Comparison of ENCODE assay signal across 18 cellular contexts in genomic region chr1:223837206-223837605, GRCh38. TPM values are rescaled to one million over a fixed set of nuclear protein-coding genes. Genes with fewer than 3 reads are reported as not detected.
DNase-seq lines count a peak whose midpoint lies in the region; ATAC-seq and TF ChIP-seq lines count a peak whose summit lies in the region.
"Had no signal": no experiment of that assay in that cellular context is flagged by ENCODE, and none has a peak within 500 bp of the region (broad histone marks: within the 10 kb centered on the region; RNA-seq: fewer than 3 reads in every experiment).

No MANE protein-coding gene starts in this region.

- CTCF ChIA-PET in HEK293 (lab: Yijun Ruan, JAX) = interaction anchor here (0.7 to 2.8 kb wide), 3 partner anchors 8 to 26 kb away, joined by 3 to 13 read pairs (median 4); partner anchors contain the start of gene TP53BP2
- CTCF ChIA-PET in PC-3 (lab: Charles Lee) = interaction anchor here (0.6 kb wide), 1 partner anchor 26 kb away, joined by 3 read pairs; no protein-coding TSS in a partner anchor

- H3K27me3 ChIP-seq in PC-3 (ENCODE audit: low read length) (no peaks in the 10 kb centered on the region), esophagus squamous epithelium (no peaks in the 10 kb centered on the region), psoas muscle (ENCODE audit: insufficient read depth in 3 of 3, low read length in 2 of 3) (no peaks in the 10 kb centered on the region)
- H3K27me3 ChIP-seq: SJCRH30 had no signal

- intact Hi-C loops in PC-3 (cut with micrococcal nuclease) (no loop called here), esophagus squamous epithelium (cut with DNase I) (no loop called here), psoas muscle (cut with DNase I) (no loop called here)

- H4K20me1 ChIP-seq in PC-3 (ENCODE audit: low read length) = peaks cover 23% of the 10 kb centered on the region

- H3K9me2 ChIP-seq in PC-3 (replicated peaks; ENCODE audit: low read length) = no peaks in the 10 kb centered on the region

- H3K4me1 Mint-ChIP-seq in activated T-cell treated with anti-CD3 and anti-CD28 coated beads, Interleukin-2, amount 50 U/mL, for 4 hours (ENCODE audit: low read depth) = peaks cover 30% of the 10 kb centered on the region

- ATAC-seq in PC-3 (peak; percentile 21), psoas muscle (peak; percentile 41 to 63 (median 53)), left lobe of liver (no peak)
- ATAC-seq in activated T-cell treated with anti-CD3 and anti-CD28 coated beads, Interleukin-2, amount 50 U/mL, for 4 hours = no peak
- ATAC-seq: CD8-positive, alpha-beta T cell; lower lobe of right lung had no signal

- no peak overlapping the region for H3K4me2 ChIP-seq in PC-3 (ENCODE audit: low read length)

- H3K4me1 ChIP-seq in HEK293 (ENCODE audit: control insufficient read depth, insufficient read depth, low read length) = peaks cover 50% of the 10 kb centered on the region
- H3K4me1 ChIP-seq in PC-3 (ENCODE audit: insufficient read depth, low read length) = peaks cover 48% of the 10 kb centered on the region
- peaks cover 20 to 88% (median 28%) of the 10 kb centered on the region in 3 donors for H3K4me1 ChIP-seq in esophagus squamous epithelium
- H3K4me1 ChIP-seq in psoas muscle = peaks cover 73% of the 10 kb centered on the region

- H3F3A ChIP-seq in PC-3 (ENCODE audit: low read length, unreplicated experiment) = peaks cover 2% of the 10 kb centered on the region

- H3K9me3 Mint-ChIP-seq in activated T-cell treated with anti-CD3 and anti-CD28 coated beads, Interleukin-2, amount 50 U/mL, for 4 hours = no peaks in the 10 kb centered on the region
- H3K9me3 Mint-ChIP-seq: activated B cell treated with CpG ODN at 0.5 μM for 24 hours; CD8-positive, alpha-beta T cell; neural crest cell had no signal

- H3K9me3 ChIP-seq in HEK293 (ENCODE audit: control insufficient read depth, insufficient read depth, low read depth, low read length) (no peaks in the 10 kb centered on the region), PC-3 (ENCODE audit: low read length) (no peaks in the 10 kb centered on the region), esophagus squamous epithelium (no peaks in the 10 kb centered on the region), psoas muscle (no peaks in the 10 kb centered on the region)
- H3K9me3 ChIP-seq: lower lobe of right lung, SJCRH30 had no signal

- no peak for DNase-seq in PC-3
- DNase-seq in esophagus squamous epithelium (lab: John Stamatoyannopoulos, UW) = no peak
- no peak for DNase-seq in psoas muscle
- no peak for DNase-seq in left lobe of liver (ENCODE audit: low spot score)
- no peak for DNase-seq in NK-92 (lab: John Stamatoyannopoulos, UW; ENCODE audit: unreplicated experiment)
- no peak for DNase-seq in NCI-H446 (lab: John Stamatoyannopoulos, UW)
- no peak for DNase-seq in activated T-cell treated with anti-CD3 and anti-CD28 coated beads, Interleukin-2, amount 50 U/mL, for 4 hours
- DNase-seq: activated B cell treated with CpG ODN at 0.5 μM for 24 hours; activated naive CD4-positive, alpha-beta T cell treated with anti-CD3 and anti-CD28 coated beads, Interleukin-2, amount 50 U/mL, for 16 hours; caudate nucleus; CD8-positive, alpha-beta T cell; lower lobe of right lung; NCI-H526 treated with DMSO at 0.1 percent for 48 hours; SJCRH30 had no signal

- no peak overlapping the region for H3K9ac ChIP-seq in PC-3 (ENCODE audit: low read length)

- no peaks in the 10 kb centered on the region for H3K36me3 Mint-ChIP-seq in activated T-cell treated with anti-CD3 and anti-CD28 coated beads, Interleukin-2, amount 50 U/mL, for 4 hours (ENCODE audit: insufficient read depth)
- H3K36me3 Mint-ChIP-seq: CD8-positive, alpha-beta T cell had no signal

- H3K79me2 ChIP-seq in PC-3 (ENCODE audit: low read length) = peaks cover 100% of the 10 kb centered on the region

- POLR2A ChIA-PET in HEK293 (lab: Yijun Ruan, JAX) = interaction anchor here (1.3 to 3.5 kb wide), 2 partner anchors 9 to 13 kb away, joined by 6 to 18 read pairs; partner anchors contain the start of gene TP53BP2
- POLR2A ChIA-PET in PC-3 (lab: Charles Lee; ENCODE audit: unreplicated experiment) = no interaction called here

- WGBS in esophagus squamous epithelium, 2 donors = 50 to 63% methylated on average over 1 of the region's 1 CpG
- WGBS in psoas muscle, 3 donors = 37 to 62% (median 52%) methylated on average over 1 of the region's 1 CpG

- TF ChIP-seq CTCF in HEK293 (tag by site-specific recombination; IDR thresholded peaks at IDR 0.05) (no peak), PC-3 (conservative IDR thresholded peaks at IDR 0.05; ENCODE audit: low read depth, low read length) (no peak), esophagus squamous epithelium (IDR thresholded peaks at IDR 0.05) (no peak), psoas muscle (IDR thresholded peaks at IDR 0.05) (no peak)

- no peaks in the 10 kb centered on the region for H3K27me3 Mint-ChIP-seq in activated T-cell treated with anti-CD3 and anti-CD28 coated beads, Interleukin-2, amount 50 U/mL, for 4 hours (ENCODE audit: low read depth)
- H3K27me3 Mint-ChIP-seq: activated B cell treated with CpG ODN at 0.5 μM for 24 hours had no signal

- H3K4me3 ChIP-seq in HEK293 (ENCODE audit: low read depth, low read length) (no peak overlapping the region), PC-3 (ENCODE audit: low read length) (no peak overlapping the region), esophagus squamous epithelium (no peak overlapping the region), psoas muscle (no peak overlapping the region)
- H3K4me3 ChIP-seq: lower lobe of right lung, SJCRH30, skin epidermis had no signal

- no peak overlapping the region for H3K4me3 Mint-ChIP-seq in activated T-cell treated with anti-CD3 and anti-CD28 coated beads, Interleukin-2, amount 50 U/mL, for 4 hours
- H3K4me3 Mint-ChIP-seq: activated B cell treated with CpG ODN at 0.5 μM for 24 hours; CD8-positive, alpha-beta T cell; neural crest cell had no signal

- no peak overlapping the region for H2AFZ ChIP-seq in PC-3 (ENCODE audit: low read length)

- no TSS peak for BruUV-seq in PC-3 (replicated peaks; lab: Mats Ljungman, UMichigan)

- TF ChIP-seq POLR2A in esophagus squamous epithelium (IDR thresholded peaks at IDR 0.05) = no peak

- H3K36me3 ChIP-seq in HEK293 (ENCODE audit: control insufficient read depth in 2 of 2, insufficient read depth in 1 of 2, low read length in 2 of 2) (no peaks in the 10 kb centered on the region; a peak in 1 of 3 replicates), PC-3 (ENCODE audit: low read depth, low read length) (no peaks in the 10 kb centered on the region), esophagus squamous epithelium (no peaks in the 10 kb centered on the region), psoas muscle (ENCODE audit: insufficient read depth in 1 of 2, low read depth in 1 of 2) (no peaks in the 10 kb centered on the region)
- H3K36me3 ChIP-seq: lower lobe of right lung, SJCRH30 had no signal

- 0 out of 2 replicates have a peak overlapping the region, but pooled peaks have one; percentile 16 for H3K27ac ChIP-seq in HEK293 (ENCODE audit: extremely low read depth, low read depth, low read length)
- no peak overlapping the region for H3K27ac ChIP-seq in PC-3 (ENCODE audit: low read length)
- H3K27ac ChIP-seq in esophagus squamous epithelium = peak overlapping the region in 3 of 4 donors; percentile 5 to 32 (median 31)
- H3K27ac ChIP-seq in psoas muscle = peak overlapping the region; percentile 81
- H3K27ac ChIP-seq: epithelial cell of prostate, lower lobe of right lung, SJCRH30, skin epidermis had no signal

TF ChIP-seq in HEK293, 187 proteins besides CTCF, POLR2A, EP300 and RAD21 (continues in another document):
- no peak for TF ChIP-seq ZNF521 (tag by site-specific recombination; IDR thresholded peaks at IDR 0.05)
- no peak for TF ChIP-seq ZNF157 (tag by site-specific recombination; IDR thresholded peaks at IDR 0.05)
- TF ChIP-seq ZNF48 (tag by site-specific recombination; IDR thresholded peaks at IDR 0.05) = no peak
- TF ChIP-seq ZNF768 (tag by site-specific recombination; IDR thresholded peaks at IDR 0.05) = no peak
- no peak for TF ChIP-seq ATF2 (tag by site-specific recombination; IDR thresholded peaks at IDR 0.05; ENCODE audit: low read depth)
- peak; percentile 79; the same call in 1 of the 2 replicates for TF ChIP-seq ZNF561 (tag by site-specific recombination; IDR thresholded peaks at IDR 0.05; ENCODE audit: borderline replicate concordance)

RNA-seq across cellular contexts. Expression of gene TP53BP2, which starts 8.5 kb away (rescaled TPM):
- total RNA-seq in PC-3 (2014; rRNA removed) (24.6 and 32.0 TPM in 2 replicates), esophagus squamous epithelium (10 to 100 TPM; 16.4 to 33.2 (median 29.2) TPM), psoas muscle (10 to 100 TPM; 17.1 to 34.0 (median 25.8) TPM), left lobe of liver (11.6 TPM)
- 10 to 100 TPM; 10.6 to 15.1 (median 13.9) TPM for polyA plus RNA-seq in psoas muscle
- total RNA-seq in activated T-cell treated with anti-CD3 and anti-CD28 coated beads, Interleukin-2, amount 50 U/mL, for 4 hours = 10 to 100 TPM; 60.9 to 89.1 (median 79.1) TPM

Comparison
In these comparisons a context has a peak if more than half of its experiments do, and no peak if none do; other contexts are left out.
1. ATAC-seq: peak in PC-3 (single experiment) and psoas muscle (4 of 4); none in left lobe of liver (single experiment) and activated T-cell treated with anti-CD3 and anti-CD28 coated beads, Interleukin-2, amount 50 U/mL, for 4 hours (0 of 2).